In genomic region chr6:149852180-149852579, GRCh38 we compare ENCODE assay signal across 9 cellular contexts. TPM values are rescaled to one million over a fixed set of nuclear protein-coding genes. Genes with fewer than 3 reads are reported as not detected.
DNase-seq lines count a peak whose midpoint lies in the region; ATAC-seq and TF ChIP-seq lines count a peak whose summit lies in the region.
"Had no signal": no experiment of that assay in that cellular context is flagged by ENCODE, and none has a peak within 500 bp of the region (broad histone marks: within the 10 kb centered on the region; RNA-seq: fewer than 3 reads in every experiment).

No MANE protein-coding gene starts in this region.

- POLR2A ChIA-PET in SK-N-SH (lab: Yijun Ruan, JAX): no interaction called here

- H3K4me2 ChIP-seq in SK-N-SH (peak overlapping the region; percentile 57; the same call in 1 of the 2 replicates), smooth muscle cell (peak overlapping the region; percentile 42)

- peaks cover 59% of the 10 kb centered on the region for H3F3A ChIP-seq in SK-N-SH (replicated peaks; ENCODE audit: insufficient read depth)
- peaks cover 42% of the 10 kb centered on the region for H3F3A ChIP-seq in smooth muscle cell (ENCODE audit: low read depth)

- no peak for TF ChIP-seq EP300 in SK-N-SH (IDR thresholded peaks at IDR 0.05; ENCODE audit: borderline replicate concordance in 1 of 2, low read depth in 1 of 2, low read length in 1 of 2)

- WGBS in SK-N-SH (ENCODE audit: low lambda C conversion rate): 100% methylated on average over 2 of the region's 6 CpGs
- 41% methylated on average over 6 of the region's 6 CpGs for WGBS in smooth muscle cell (ENCODE audit: low lambda C conversion rate)

- no peak for TF ChIP-seq CTCF in SK-N-SH (IDR thresholded peaks at IDR 0.05)
- TF ChIP-seq CTCF in cardiac fibroblast (IDR thresholded peaks at IDR 0.05; ENCODE audit: low read depth, low read length): no peak
- TF ChIP-seq CTCF in smooth muscle cell (IDR thresholded peaks at IDR 0.05; ENCODE audit: borderline replicate concordance, insufficient read depth, poor library complexity, severe bottlenecking): no peak

- H3K4me1 ChIP-seq in SK-N-SH (ENCODE audit: control insufficient read depth in 1 of 2, insufficient read depth in 2 of 2, low read depth in 1 of 2, low read length in 1 of 2): peaks cover 16 to 47% of the 10 kb centered on the region in 2 experiments
- H3K4me1 ChIP-seq in smooth muscle cell (ENCODE audit: low read depth): peaks cover 22% of the 10 kb centered on the region

- H3K27ac ChIP-seq in SK-N-SH (ENCODE audit: low read depth in 2 of 2, low read length in 1 of 2) (no peak overlapping the region), smooth muscle cell (ENCODE audit: low read depth) (peak overlapping the region; percentile 97)

- DNase-seq in SK-N-SH: no peak
- DNase-seq in NCI-H187 treated with DMSO at 0.1 percent for 48 hours (lab: John Stamatoyannopoulos, UW): peak; percentile 18
- DNase-seq in cardiac fibroblast (ENCODE audit: low read depth in 2 of 2): peak; percentile 80 to 82
- DNase-seq in smooth muscle cell (lab: John Stamatoyannopoulos, UW; ENCODE audit: unreplicated experiment): no peak
- no peak for DNase-seq in stimulated activated CD4-positive, alpha-beta T cell treated with anti-CD3 and anti-CD28 coated beads, Interleukin-4, amount 100 ng/mL, for 1 hour
- no peak for DNase-seq in iPS-NIHi11 (ENCODE audit: low spot score)

- H2AFZ ChIP-seq in SK-N-SH (ENCODE audit: low read depth) (no peak overlapping the region), smooth muscle cell (ENCODE audit: low read depth) (no peak overlapping the region)

- H3K36me3 ChIP-seq in SK-N-SH (replicated peaks in 1 of 2; ENCODE audit: control insufficient read depth in 1 of 2, insufficient read depth in 2 of 2, low read length in 1 of 2) (peaks cover 0 to 3% of the 10 kb centered on the region in 2 experiments), smooth muscle cell (ENCODE audit: low read depth) (no peaks in the 10 kb centered on the region)

- H3K9me3 ChIP-seq in SK-N-SH (no peaks in the 10 kb centered on the region), smooth muscle cell (replicated peaks; ENCODE audit: low read depth) (no peaks in the 10 kb centered on the region)

- peaks cover 2% of the 10 kb centered on the region; the same call in 1 of the 2 replicates for H4K20me1 ChIP-seq in SK-N-SH (ENCODE audit: insufficient read depth)
- peaks cover 3% of the 10 kb centered on the region for H4K20me1 ChIP-seq in smooth muscle cell (ENCODE audit: low read depth)

- TF ChIP-seq RAD21 in SK-N-SH (IDR thresholded peaks at IDR 0.05; ENCODE audit: low read length): no peak

- CTCF ChIA-PET in SK-N-SH (lab: Yijun Ruan, JAX): interaction anchor here (2.1 kb wide), 1 partner anchor 12 kb away, joined by 6 read pairs; no protein-coding TSS in a partner anchor

- H3K79me2 ChIP-seq in SK-N-SH (ENCODE audit: insufficient read depth): peaks cover 44% of the 10 kb centered on the region
- peaks cover 23% of the 10 kb centered on the region for H3K79me2 ChIP-seq in smooth muscle cell (ENCODE audit: low read depth)

- ATAC-seq in SK-N-SH treated with all-trans-retinoic acid at 6 μM for 48 hours: no peak
- ATAC-seq in HG03097 (IDR thresholded peaks at IDR 0.05; ENCODE audit: low FRiP score, unreplicated experiment): no peak

- H3K9me2 ChIP-seq in SK-N-SH: no peaks in the 10 kb centered on the region

- no peak overlapping the region for H3K4me3 ChIP-seq in SK-N-SH (ENCODE audit: low read depth in 2 of 2, low read length in 1 of 2)
- H3K4me3 ChIP-seq in cardiac fibroblast (replicated peaks in 1 of 2; ENCODE audit: low read depth in 2 of 2, low read length in 2 of 2): no peak overlapping the region
- H3K4me3 ChIP-seq in smooth muscle cell: no peak overlapping the region

- H3K9ac ChIP-seq in SK-N-SH (no peak overlapping the region), smooth muscle cell (ENCODE audit: low read depth) (peak overlapping the region; percentile 7)

- H3K27me3 ChIP-seq in SK-N-SH (ENCODE audit: insufficient read depth) (no peaks in the 10 kb centered on the region), smooth muscle cell (ENCODE audit: low read depth) (no peaks in the 10 kb centered on the region)

TF ChIP-seq in SK-N-SH, 30 proteins besides CTCF, POLR2A, EP300 and RAD21:
- no peak for TF ChIP-seq YY1 (IDR thresholded peaks at IDR 0.05; ENCODE audit: low read depth)
- no peak for TF ChIP-seq MAX (IDR thresholded peaks at IDR 0.05; ENCODE audit: low read depth)
- no peak for TF ChIP-seq FOSL2 (IDR thresholded peaks at IDR 0.05; ENCODE audit: borderline replicate concordance, low read depth)
- TF ChIP-seq ELF1 (IDR thresholded peaks at IDR 0.05): no peak
- no peak for TF ChIP-seq CHD2 (IDR thresholded peaks at IDR 0.05; ENCODE audit: low read length, partially characterized antibody)
- no peak for TF ChIP-seq ZBTB33 (IDR thresholded peaks at IDR 0.05; ENCODE audit: borderline replicate concordance, low read depth)
- no peak for TF ChIP-seq MXI1 (IDR thresholded peaks at IDR 0.05; ENCODE audit: low read depth, low read length)
- no peak for TF ChIP-seq TAF1 (IDR thresholded peaks at IDR 0.05; ENCODE audit: borderline replicate concordance, low read depth, low read length)

TF ChIP-seq in SK-N-SH treated with all-trans-retinoic acid at 6 μM for 48 hours, 23 proteins besides CTCF, POLR2A, EP300 and RAD21 (continues in another document):
- TF ChIP-seq ZNF565 (CRISPR knock-in tag; conservative IDR thresholded peaks at IDR 0.05; ENCODE audit: low read depth) (no peak), SNAI2 (CRISPR knock-in tag; IDR thresholded peaks at IDR 0.05) (no peak), ISL1 (CRISPR knock-in tag; IDR thresholded peaks at IDR 0.05) (no peak), POU6F1 (CRISPR knock-in tag; IDR thresholded peaks at IDR 0.05; ENCODE audit: borderline replicate concordance, low read depth) (no peak), CSRNP3 (CRISPR knock-in tag; IDR thresholded peaks at IDR 0.05) (no peak), PATZ1 (CRISPR knock-in tag; IDR thresholded peaks at IDR 0.05; ENCODE audit: borderline replicate concordance) (no peak), ZC3H10 (CRISPR knock-in tag; IDR thresholded peaks at IDR 0.05) (no peak)

RNA-seq across cellular contexts. Expression of gene LRP11, which starts 12.0 kb away (rescaled TPM):
- 25.0 and 29.5 TPM in 2 replicates for polyA plus RNA-seq in SK-N-SH (2012; rRNA removed)
- 25.4 and 29.7 TPM in 2 replicates for polyA plus RNA-seq in SK-N-SH (2012; cell fraction: cytosol; rRNA removed)
- 12.1 and 19.0 TPM in 2 replicates for polyA plus RNA-seq in SK-N-SH (2012; cell fraction: nucleus; rRNA removed)
- 69.5 and 85.5 TPM in 2 replicates for total RNA-seq in smooth muscle cell
- polyA plus RNA-seq in smooth muscle cell: 62.0 and 75.3 TPM in 2 replicates

RNA-seq across cellular contexts. Expression of gene RAET1E, which starts 45.7 kb away (rescaled TPM):
- 0.15 and 0.26 TPM in 2 replicates for polyA plus RNA-seq in SK-N-SH (2012; rRNA removed)
- polyA plus RNA-seq in SK-N-SH (2012; cell fraction: cytosol; rRNA removed): 0.12 and 0.21 TPM in 2 replicates
- polyA plus RNA-seq in SK-N-SH (2012; cell fraction: nucleus; rRNA removed): 0.11 and 0.22 TPM in 2 replicates
- total RNA-seq in smooth muscle cell: not detected in 2 replicates
- polyA plus RNA-seq in smooth muscle cell: not detected in 2 replicates
- total RNA-seq: CD4-positive, alpha-beta memory T cell had no signal
- polyA plus RNA-seq: CD4-positive, alpha-beta memory T cell had no signal

Comparison
In these comparisons a context has a peak if more than half of its experiments do, and no peak if none do; other contexts are left out.
1. DNase-seq: peak in NCI-H187 treated with DMSO at 0.1 percent for 48 hours (single experiment) and cardiac fibroblast (2 of 2); none in SK-N-SH (single experiment), smooth muscle cell (single experiment), stimulated activated CD4-positive, alpha-beta T cell treated with anti-CD3 and anti-CD28 coated beads, Interleukin-4, amount 100 ng/mL, for 1 hour (single experiment) and iPS-NIHi11 (single experiment).